Comparison of ENCODE assay signal across 1 cellular context in the genomic region with DNA sequence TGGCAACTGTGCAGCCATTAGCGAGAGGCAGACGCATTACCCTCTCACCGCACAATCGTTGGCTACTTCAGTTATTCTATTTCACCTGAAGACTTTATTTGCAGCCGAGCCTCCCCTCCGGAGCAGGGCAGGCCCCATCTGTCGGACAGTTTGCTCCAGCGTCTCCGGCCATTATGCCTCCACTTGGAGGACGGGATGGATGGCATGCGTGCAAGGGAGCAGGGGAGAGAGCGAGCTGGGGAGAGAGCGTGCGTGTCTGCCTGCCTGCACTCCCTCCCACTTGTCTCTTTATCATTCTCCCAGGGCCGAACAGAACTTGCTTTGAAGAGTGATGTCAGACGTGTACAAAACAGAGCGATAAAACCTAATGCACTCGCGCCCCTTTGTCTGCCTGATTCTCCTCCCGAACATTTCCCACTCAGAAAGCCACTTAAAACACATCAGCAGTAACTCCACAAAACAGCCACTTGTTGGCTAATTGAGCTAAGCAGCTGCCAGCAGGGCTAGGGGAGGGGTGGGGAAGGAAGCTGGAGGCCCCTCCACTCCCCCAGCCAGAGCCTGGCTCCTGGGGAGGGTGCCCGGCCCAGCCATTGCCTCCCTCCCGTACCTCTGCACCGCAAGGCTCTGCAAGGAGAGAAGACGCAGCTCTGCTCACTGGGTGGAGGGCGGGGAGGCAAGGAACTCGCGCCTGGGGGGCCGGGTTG.
TF ChIP-seq lines count a peak whose summit lies in the region.

No MANE protein-coding gene starts in this region.

TF ChIP-seq in K562, 482 proteins besides CTCF, POLR2A, EP300 and RAD21 (continued from another document and continues in another):
- TF ChIP-seq, protein P1, sequence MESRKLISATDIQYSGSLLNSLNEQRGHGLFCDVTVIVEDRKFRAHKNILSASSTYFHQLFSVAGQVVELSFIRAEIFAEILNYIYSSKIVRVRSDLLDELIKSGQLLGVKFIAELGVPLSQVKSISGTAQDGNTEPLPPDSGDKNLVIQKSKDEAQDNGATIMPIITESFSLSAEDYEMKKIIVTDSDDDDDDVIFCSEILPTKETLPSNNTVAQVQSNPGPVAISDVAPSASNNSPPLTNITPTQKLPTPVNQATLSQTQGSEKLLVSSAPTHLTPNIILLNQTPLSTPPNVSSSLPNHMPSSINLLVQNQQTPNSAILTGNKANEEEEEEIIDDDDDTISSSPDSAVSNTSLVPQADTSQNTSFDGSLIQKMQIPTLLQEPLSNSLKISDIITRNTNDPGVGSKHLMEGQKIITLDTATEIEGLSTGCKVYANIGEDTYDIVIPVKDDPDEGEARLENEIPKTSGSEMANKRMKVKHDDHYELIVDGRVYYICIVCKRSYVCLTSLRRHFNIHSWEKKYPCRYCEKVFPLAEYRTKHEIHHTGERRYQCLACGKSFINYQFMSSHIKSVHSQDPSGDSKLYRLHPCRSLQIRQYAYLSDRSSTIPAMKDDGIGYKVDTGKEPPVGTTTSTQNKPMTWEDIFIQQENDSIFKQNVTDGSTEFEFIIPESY (CRISPR knock-in tag; IDR thresholded peaks at IDR 0.05): peak; percentile 55; the same call in 1 of the 2 replicates
- TF ChIP-seq SMAD4 (CRISPR knock-in tag; conservative IDR thresholded peaks at IDR 0.05) (peak; percentile 84), ZNF263 (CRISPR knock-in tag; IDR thresholded peaks at IDR 0.05; ENCODE audit: borderline replicate concordance) (peak; percentile 13; the same call in 1 of the 2 replicates), DMBX1 (CRISPR knock-in tag; IDR thresholded peaks at IDR 0.05; ENCODE audit: borderline replicate concordance) (no peak), CBFA2T2 (conservative IDR thresholded peaks at IDR 0.05) (peak; percentile 83), RBBP5 (IDR thresholded peaks at IDR 0.05; ENCODE audit: borderline replicate concordance, insufficient read depth, low read length, poor library complexity, severe bottlenecking) (peak; percentile 76), CREBBP (IDR thresholded peaks at IDR 0.05; ENCODE audit: low read depth, low read length) (no peak), MYNN (IDR thresholded peaks at IDR 0.05) (peak; percentile 47; the same call in 1 of the 2 replicates), MYNN (CRISPR knock-in tag; IDR thresholded peaks at IDR 0.05) (no peak), POLR2AphosphoS5 (IDR thresholded peaks at IDR 0.05; ENCODE audit: control insufficient read depth, insufficient read depth, low read depth, low read length) (peak; percentile 42; the same call in 1 of the 2 replicates), ERF (CRISPR knock-in tag; IDR thresholded peaks at IDR 0.05) (no peak), SMARCB1 (IDR thresholded peaks at IDR 0.05; ENCODE audit: insufficient read length, low read depth) (no peak), DDX20 (tag; IDR thresholded peaks at IDR 0.05; ENCODE audit: low read depth) (no peak), GATAD2A (IDR thresholded peaks at IDR 0.05) (peak; percentile 41; the same call in 1 of the 2 replicates)
- TF ChIP-seq, protein P2, sequence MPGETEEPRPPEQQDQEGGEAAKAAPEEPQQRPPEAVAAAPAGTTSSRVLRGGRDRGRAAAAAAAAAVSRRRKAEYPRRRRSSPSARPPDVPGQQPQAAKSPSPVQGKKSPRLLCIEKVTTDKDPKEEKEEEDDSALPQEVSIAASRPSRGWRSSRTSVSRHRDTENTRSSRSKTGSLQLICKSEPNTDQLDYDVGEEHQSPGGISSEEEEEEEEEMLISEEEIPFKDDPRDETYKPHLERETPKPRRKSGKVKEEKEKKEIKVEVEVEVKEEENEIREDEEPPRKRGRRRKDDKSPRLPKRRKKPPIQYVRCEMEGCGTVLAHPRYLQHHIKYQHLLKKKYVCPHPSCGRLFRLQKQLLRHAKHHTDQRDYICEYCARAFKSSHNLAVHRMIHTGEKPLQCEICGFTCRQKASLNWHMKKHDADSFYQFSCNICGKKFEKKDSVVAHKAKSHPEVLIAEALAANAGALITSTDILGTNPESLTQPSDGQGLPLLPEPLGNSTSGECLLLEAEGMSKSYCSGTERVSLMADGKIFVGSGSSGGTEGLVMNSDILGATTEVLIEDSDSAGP (CRISPR knock-in tag; IDR thresholded peaks at IDR 0.05): 0 out of 2 replicates have a peak, but pooled peaks have one; percentile 49
- TF ChIP-seq, protein P3, sequence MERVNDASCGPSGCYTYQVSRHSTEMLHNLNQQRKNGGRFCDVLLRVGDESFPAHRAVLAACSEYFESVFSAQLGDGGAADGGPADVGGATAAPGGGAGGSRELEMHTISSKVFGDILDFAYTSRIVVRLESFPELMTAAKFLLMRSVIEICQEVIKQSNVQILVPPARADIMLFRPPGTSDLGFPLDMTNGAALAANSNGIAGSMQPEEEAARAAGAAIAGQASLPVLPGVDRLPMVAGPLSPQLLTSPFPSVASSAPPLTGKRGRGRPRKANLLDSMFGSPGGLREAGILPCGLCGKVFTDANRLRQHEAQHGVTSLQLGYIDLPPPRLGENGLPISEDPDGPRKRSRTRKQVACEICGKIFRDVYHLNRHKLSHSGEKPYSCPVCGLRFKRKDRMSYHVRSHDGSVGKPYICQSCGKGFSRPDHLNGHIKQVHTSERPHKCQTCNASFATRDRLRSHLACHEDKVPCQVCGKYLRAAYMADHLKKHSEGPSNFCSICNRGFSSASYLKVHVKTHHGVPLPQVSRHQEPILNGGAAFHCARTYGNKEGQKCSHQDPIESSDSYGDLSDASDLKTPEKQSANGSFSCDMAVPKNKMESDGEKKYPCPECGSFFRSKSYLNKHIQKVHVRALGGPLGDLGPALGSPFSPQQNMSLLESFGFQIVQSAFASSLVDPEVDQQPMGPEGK (CRISPR knock-in tag; IDR thresholded peaks at IDR 0.05; ENCODE audit: borderline replicate concordance): no peak
- TF ChIP-seq, protein P4, sequence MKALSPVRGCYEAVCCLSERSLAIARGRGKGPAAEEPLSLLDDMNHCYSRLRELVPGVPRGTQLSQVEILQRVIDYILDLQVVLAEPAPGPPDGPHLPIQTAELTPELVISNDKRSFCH (CRISPR knock-in tag; IDR thresholded peaks at IDR 0.05): no peak
- TF ChIP-seq, protein P4 (tag; IDR thresholded peaks at IDR 0.05): 0 out of 2 replicates have a peak, but pooled peaks have one; percentile 26
- TF ChIP-seq, protein P5, sequence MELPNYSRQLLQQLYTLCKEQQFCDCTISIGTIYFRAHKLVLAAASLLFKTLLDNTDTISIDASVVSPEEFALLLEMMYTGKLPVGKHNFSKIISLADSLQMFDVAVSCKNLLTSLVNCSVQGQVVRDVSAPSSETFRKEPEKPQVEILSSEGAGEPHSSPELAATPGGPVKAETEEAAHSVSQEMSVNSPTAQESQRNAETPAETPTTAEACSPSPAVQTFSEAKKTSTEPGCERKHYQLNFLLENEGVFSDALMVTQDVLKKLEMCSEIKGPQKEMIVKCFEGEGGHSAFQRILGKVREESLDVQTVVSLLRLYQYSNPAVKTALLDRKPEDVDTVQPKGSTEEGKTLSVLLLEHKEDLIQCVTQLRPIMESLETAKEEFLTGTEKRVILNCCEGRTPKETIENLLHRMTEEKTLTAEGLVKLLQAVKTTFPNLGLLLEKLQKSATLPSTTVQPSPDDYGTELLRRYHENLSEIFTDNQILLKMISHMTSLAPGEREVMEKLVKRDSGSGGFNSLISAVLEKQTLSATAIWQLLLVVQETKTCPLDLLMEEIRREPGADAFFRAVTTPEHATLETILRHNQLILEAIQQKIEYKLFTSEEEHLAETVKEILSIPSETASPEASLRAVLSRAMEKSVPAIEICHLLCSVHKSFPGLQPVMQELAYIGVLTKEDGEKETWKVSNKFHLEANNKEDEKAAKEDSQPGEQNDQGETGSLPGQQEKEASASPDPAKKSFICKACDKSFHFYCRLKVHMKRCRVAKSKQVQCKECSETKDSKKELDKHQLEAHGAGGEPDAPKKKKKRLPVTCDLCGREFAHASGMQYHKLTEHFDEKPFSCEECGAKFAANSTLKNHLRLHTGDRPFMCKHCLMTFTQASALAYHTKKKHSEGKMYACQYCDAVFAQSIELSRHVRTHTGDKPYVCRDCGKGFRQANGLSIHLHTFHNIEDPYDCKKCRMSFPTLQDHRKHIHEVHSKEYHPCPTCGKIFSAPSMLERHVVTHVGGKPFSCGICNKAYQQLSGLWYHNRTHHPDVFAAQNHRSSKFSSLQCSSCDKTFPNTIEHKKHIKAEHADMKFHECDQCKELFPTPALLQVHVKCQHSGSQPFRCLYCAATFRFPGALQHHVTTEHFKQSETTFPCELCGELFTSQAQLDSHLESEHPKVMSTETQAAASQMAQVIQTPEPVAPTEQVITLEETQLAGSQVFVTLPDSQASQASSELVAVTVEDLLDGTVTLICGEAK (IDR thresholded peaks at IDR 0.05): peak; percentile 53; the same call in 1 of the 2 replicates
- TF ChIP-seq, protein P5 (CRISPR knock-in tag; IDR thresholded peaks at IDR 0.05): no peak
- TF ChIP-seq, protein P6, sequence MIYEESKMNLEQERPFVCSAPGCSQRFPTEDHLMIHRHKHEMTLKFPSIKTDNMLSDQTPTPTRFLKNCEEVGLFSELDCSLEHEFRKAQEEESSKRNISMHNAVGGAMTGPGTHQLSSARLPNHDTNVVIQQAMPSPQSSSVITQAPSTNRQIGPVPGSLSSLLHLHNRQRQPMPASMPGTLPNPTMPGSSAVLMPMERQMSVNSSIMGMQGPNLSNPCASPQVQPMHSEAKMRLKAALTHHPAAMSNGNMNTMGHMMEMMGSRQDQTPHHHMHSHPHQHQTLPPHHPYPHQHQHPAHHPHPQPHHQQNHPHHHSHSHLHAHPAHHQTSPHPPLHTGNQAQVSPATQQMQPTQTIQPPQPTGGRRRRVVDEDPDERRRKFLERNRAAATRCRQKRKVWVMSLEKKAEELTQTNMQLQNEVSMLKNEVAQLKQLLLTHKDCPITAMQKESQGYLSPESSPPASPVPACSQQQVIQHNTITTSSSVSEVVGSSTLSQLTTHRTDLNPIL (CRISPR knock-in tag; IDR thresholded peaks at IDR 0.05): no peak
- TF ChIP-seq, protein P7, sequence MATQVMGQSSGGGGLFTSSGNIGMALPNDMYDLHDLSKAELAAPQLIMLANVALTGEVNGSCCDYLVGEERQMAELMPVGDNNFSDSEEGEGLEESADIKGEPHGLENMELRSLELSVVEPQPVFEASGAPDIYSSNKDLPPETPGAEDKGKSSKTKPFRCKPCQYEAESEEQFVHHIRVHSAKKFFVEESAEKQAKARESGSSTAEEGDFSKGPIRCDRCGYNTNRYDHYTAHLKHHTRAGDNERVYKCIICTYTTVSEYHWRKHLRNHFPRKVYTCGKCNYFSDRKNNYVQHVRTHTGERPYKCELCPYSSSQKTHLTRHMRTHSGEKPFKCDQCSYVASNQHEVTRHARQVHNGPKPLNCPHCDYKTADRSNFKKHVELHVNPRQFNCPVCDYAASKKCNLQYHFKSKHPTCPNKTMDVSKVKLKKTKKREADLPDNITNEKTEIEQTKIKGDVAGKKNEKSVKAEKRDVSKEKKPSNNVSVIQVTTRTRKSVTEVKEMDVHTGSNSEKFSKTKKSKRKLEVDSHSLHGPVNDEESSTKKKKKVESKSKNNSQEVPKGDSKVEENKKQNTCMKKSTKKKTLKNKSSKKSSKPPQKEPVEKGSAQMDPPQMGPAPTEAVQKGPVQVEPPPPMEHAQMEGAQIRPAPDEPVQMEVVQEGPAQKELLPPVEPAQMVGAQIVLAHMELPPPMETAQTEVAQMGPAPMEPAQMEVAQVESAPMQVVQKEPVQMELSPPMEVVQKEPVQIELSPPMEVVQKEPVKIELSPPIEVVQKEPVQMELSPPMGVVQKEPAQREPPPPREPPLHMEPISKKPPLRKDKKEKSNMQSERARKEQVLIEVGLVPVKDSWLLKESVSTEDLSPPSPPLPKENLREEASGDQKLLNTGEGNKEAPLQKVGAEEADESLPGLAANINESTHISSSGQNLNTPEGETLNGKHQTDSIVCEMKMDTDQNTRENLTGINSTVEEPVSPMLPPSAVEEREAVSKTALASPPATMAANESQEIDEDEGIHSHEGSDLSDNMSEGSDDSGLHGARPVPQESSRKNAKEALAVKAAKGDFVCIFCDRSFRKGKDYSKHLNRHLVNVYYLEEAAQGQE (CRISPR knock-in tag; IDR thresholded peaks at IDR 0.05; ENCODE audit: low read depth): no peak
- TF ChIP-seq, protein P8, sequence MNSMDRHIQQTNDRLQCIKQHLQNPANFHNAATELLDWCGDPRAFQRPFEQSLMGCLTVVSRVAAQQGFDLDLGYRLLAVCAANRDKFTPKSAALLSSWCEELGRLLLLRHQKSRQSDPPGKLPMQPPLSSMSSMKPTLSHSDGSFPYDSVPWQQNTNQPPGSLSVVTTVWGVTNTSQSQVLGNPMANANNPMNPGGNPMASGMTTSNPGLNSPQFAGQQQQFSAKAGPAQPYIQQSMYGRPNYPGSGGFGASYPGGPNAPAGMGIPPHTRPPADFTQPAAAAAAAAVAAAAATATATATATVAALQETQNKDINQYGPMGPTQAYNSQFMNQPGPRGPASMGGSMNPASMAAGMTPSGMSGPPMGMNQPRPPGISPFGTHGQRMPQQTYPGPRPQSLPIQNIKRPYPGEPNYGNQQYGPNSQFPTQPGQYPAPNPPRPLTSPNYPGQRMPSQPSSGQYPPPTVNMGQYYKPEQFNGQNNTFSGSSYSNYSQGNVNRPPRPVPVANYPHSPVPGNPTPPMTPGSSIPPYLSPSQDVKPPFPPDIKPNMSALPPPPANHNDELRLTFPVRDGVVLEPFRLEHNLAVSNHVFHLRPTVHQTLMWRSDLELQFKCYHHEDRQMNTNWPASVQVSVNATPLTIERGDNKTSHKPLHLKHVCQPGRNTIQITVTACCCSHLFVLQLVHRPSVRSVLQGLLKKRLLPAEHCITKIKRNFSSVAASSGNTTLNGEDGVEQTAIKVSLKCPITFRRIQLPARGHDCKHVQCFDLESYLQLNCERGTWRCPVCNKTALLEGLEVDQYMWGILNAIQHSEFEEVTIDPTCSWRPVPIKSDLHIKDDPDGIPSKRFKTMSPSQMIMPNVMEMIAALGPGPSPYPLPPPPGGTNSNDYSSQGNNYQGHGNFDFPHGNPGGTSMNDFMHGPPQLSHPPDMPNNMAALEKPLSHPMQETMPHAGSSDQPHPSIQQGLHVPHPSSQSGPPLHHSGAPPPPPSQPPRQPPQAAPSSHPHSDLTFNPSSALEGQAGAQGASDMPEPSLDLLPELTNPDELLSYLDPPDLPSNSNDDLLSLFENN (IDR thresholded peaks at IDR 0.05; ENCODE audit: low read depth in 2 of 2, low read length in 2 of 2): no peak
